Comparison of ENCODE assay signal across 13 cellular contexts in the genomic region with DNA sequence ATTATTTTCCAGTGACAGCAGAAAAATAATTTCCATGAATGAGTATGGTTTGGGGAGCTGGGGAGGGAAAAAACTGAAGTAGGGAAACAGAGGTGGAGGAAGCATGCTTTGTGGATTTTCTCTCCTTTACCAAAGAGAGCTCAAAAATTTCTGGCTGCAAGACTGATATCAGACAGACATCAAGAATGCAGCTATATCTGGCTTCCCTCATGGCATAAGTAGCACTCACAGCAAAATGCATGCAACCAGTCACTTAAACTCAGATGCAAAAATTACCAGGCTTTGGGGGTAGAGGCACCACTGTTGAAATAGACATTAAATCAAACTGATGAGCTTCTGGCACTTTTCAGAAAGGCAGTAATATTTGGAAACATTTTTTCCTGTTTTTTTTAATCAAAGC.
"Had no signal": no experiment of that assay in that cellular context is flagged by ENCODE, and none has a peak within 500 bp of the region (broad histone marks: within the 10 kb centered on the region; RNA-seq: fewer than 3 reads in every experiment).

No MANE protein-coding gene starts in this region.

- H3K9me3 Mint-ChIP-seq: activated CD4-positive, alpha-beta memory T cell treated with anti-CD3 and anti-CD28 coated beads, Interleukin-2, amount 10 ng/mL, durations not matched to agents 7 days and 5 days; effector memory CD8-positive, alpha-beta T cell; nephron progenitor cell; stimulated activated naive B cell treated with anti-CD40 and anti-IgM and Interleukin-4, amounts not matched to agents 10 μg/mL and 1 μg/mL and 100 μg/mL, for 72 hours had no signal

- H3K27ac ChIP-seq: spleen had no signal

- H3K27me3 Mint-ChIP-seq: activated naive CD8-positive, alpha-beta T cell had no signal

- H3K4me1 Mint-ChIP-seq: activated CD4-positive, alpha-beta memory T cell treated with anti-CD3 and anti-CD28 coated beads, Interleukin-2, amount 10 ng/mL, durations not matched to agents 7 days and 5 days; activated CD8-positive, alpha-beta memory T cell treated with anti-CD3 and anti-CD28 coated beads, Interleukin-2, amount 10 ng/mL, durations not matched to agents 7 days and 5 days; stimulated activated naive B cell treated with anti-CD40 and anti-IgM and Interleukin-4, amounts not matched to agents 10 μg/mL and 1 μg/mL and 100 μg/mL, for 72 hours had no signal

- H3K36me3 Mint-ChIP-seq: activated CD8-positive, alpha-beta memory T cell treated with anti-CD3 and anti-CD28 coated beads, Interleukin-2, amount 10 ng/mL, durations not matched to agents 7 days and 5 days; activated naive CD8-positive, alpha-beta T cell; stimulated activated naive B cell treated with anti-CD40 and anti-IgM and Interleukin-4, amounts not matched to agents 10 μg/mL and 1 μg/mL and 100 μg/mL, for 72 hours had no signal

- DNase-seq: activated CD4-positive, alpha-beta memory T cell treated with anti-CD3 and anti-CD28 coated beads, Interleukin-2, amount 10 ng/mL, durations not matched to agents 7 days and 5 days; activated CD4-positive, alpha-beta T cell treated with anti-CD3 and anti-CD28 coated beads for 4 hours; activated CD8-positive, alpha-beta memory T cell treated with anti-CD3 and anti-CD28 coated beads, Interleukin-2, amount 10 ng/mL, durations not matched to agents 7 days and 5 days; amniotic stem cell; dermis blood vessel endothelial cell; effector memory CD8-positive, alpha-beta T cell; mesenchymal stem cell; nephron progenitor cell; nucleus accumbens; retina; spleen; stimulated activated naive B cell treated with anti-CD40 and anti-IgM and Interleukin-4, amounts not matched to agents 10 μg/mL and 1 μg/mL and 100 μg/mL, for 72 hours had no signal

- H3K27me3 ChIP-seq: spleen had no signal

- H3K9me3 ChIP-seq: spleen had no signal

- H3K4me3 Mint-ChIP-seq: activated CD4-positive, alpha-beta memory T cell treated with anti-CD3 and anti-CD28 coated beads, Interleukin-2, amount 10 ng/mL, durations not matched to agents 7 days and 5 days; activated CD8-positive, alpha-beta memory T cell treated with anti-CD3 and anti-CD28 coated beads, Interleukin-2, amount 10 ng/mL, durations not matched to agents 7 days and 5 days; activated naive CD8-positive, alpha-beta T cell; effector memory CD8-positive, alpha-beta T cell; nephron progenitor cell; stimulated activated naive B cell treated with anti-CD40 and anti-IgM and Interleukin-4, amounts not matched to agents 10 μg/mL and 1 μg/mL and 100 μg/mL, for 72 hours had no signal

- H3K4me3 ChIP-seq: spleen had no signal

- H3K36me3 ChIP-seq: spleen had no signal

- H3K27ac Mint-ChIP-seq: activated CD4-positive, alpha-beta memory T cell treated with anti-CD3 and anti-CD28 coated beads, Interleukin-2, amount 10 ng/mL, durations not matched to agents 7 days and 5 days; activated CD8-positive, alpha-beta memory T cell treated with anti-CD3 and anti-CD28 coated beads, Interleukin-2, amount 10 ng/mL, durations not matched to agents 7 days and 5 days; activated naive CD8-positive, alpha-beta T cell; effector memory CD8-positive, alpha-beta T cell; nephron progenitor cell; stimulated activated naive B cell treated with anti-CD40 and anti-IgM and Interleukin-4, amounts not matched to agents 10 μg/mL and 1 μg/mL and 100 μg/mL, for 72 hours had no signal
